8 cellular contexts compared by ENCODE assay signal in the genomic region with DNA sequence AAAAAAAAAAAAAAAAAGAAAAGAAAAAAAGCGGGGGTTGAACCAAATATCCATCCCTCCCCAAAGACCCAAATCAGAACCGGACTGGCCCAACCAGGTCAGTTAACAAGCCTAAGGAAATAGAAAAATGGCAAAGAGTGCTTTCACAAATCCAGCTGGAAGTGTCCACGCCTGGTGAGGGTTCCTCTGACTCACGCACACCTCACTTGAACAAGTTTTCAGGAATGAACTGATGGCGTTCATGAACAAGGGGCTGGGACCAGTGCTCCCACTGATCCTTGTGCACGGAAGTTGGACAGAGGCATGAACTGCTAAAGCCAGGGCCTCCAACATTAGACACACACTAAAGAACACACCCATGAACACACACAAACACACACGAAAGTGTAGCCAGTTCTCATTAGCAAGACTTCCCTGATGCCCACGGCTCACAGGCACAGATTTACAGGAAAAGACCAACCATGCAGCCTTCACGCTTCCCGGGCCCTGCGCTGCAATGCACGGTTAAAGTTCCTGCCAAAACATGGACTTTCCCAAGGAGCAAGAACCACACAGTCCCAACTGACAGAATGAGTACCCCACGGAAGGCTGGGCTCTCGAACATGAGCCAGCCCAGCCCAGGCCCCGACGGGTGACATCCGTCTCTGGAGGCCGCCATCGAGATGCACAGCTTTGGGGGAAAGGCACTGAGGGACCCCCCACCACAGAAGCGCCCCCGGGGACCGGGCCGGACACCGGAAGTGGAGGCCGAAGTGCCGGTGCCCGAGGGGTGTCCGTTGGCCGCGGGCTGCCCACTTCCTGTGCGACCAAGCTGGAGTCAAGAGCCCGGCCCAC. TPM values are rescaled to one million over a fixed set of nuclear protein-coding genes. Genes with fewer than 3 reads are reported as not detected.
A peak's percentile ranks its signal among the peaks of the same experiment; 100 is the strongest.
DNase-seq lines count a peak whose midpoint lies in the region; ATAC-seq and TF ChIP-seq lines count a peak whose summit lies in the region.

No MANE protein-coding gene starts in this region.

- ATAC-seq in HG02973 (IDR thresholded peaks at IDR 0.05; ENCODE audit: unreplicated experiment), result peak; percentile 4
- ATAC-seq in left lobe of liver, result peak; percentile 11

- H3K4me3 ChIP-seq in cardiac fibroblast (replicated peaks in 1 of 2; ENCODE audit: low read depth in 2 of 2, low read length in 2 of 2), result peak overlapping the region; percentile 86 to 90

- TF ChIP-seq CTCF in cardiac fibroblast (IDR thresholded peaks at IDR 0.05; ENCODE audit: low read depth, low read length), result no peak

- peak; percentile 26 for DNase-seq in activated gamma-delta T cell treated with Interleukin-2 at 50 U/mL for 16 hours
- DNase-seq in activated gamma-delta T cell (lab: John Stamatoyannopoulos, UW), result no peak
- DNase-seq in RKO (ENCODE audit: low spot score), result peak; percentile 88
- peak; percentile 41 to 69 for DNase-seq in cardiac fibroblast (ENCODE audit: low read depth in 2 of 2)
- no peak for DNase-seq in left lobe of liver (ENCODE audit: low spot score)
- DNase-seq in stimulated activated CD8-positive, alpha-beta memory T cell treated with anti-CD3 and anti-CD28 coated beads, Interleukin-4, amount 100 ng/mL, for 48 hours, result peak; percentile 42
- no peak for DNase-seq in GM19240 (ENCODE audit: insufficient read length, low spot score)

RNA-seq across cellular contexts. Expression of a gene that starts 0.9 kb away (rescaled TPM):
- total RNA-seq in left lobe of liver, result 21.5 TPM

RNA-seq across cellular contexts. Expression of a gene that starts 37.2 kb away (rescaled TPM):
- 1.9 TPM for total RNA-seq in left lobe of liver

RNA-seq across cellular contexts. Expression of a gene that starts 58.1 kb away (rescaled TPM):
- total RNA-seq in left lobe of liver, result 43.3 TPM

Comparison
In these comparisons a context has a peak if more than half of its experiments do, and no peak if none do; other contexts are left out.
1. DNase-seq: peak in activated gamma-delta T cell treated with Interleukin-2 at 50 U/mL for 16 hours (single experiment), RKO (single experiment), cardiac fibroblast (2 of 2) and stimulated activated CD8-positive, alpha-beta memory T cell treated with anti-CD3 and anti-CD28 coated beads, Interleukin-4, amount 100 ng/mL, for 48 hours (single experiment); none in activated gamma-delta T cell (single experiment), left lobe of liver (single experiment) and GM19240 (single experiment).